In genomic region chr1:12019858-12020509, GRCh38 we compare ENCODE assay signal across 8 cellular contexts. TPM values are rescaled to one million over a fixed set of nuclear protein-coding genes. Genes with fewer than 3 reads are reported as not detected.
DNase-seq lines count a peak whose midpoint lies in the region; ATAC-seq, FAIRE-seq and TF ChIP-seq lines count a peak whose summit lies in the region.

No MANE protein-coding gene starts in this region.

- peak overlapping the region; percentile 67 for H3K4me3 ChIP-seq in NT2/D1 (ENCODE audit: insufficient read length, low read depth)
- H3K4me3 ChIP-seq in choroid plexus epithelial cell (ENCODE audit: low read depth, low read length): peak overlapping the region; percentile 85
- peak overlapping the region; percentile 86 to 92 for H3K4me3 ChIP-seq in vagina

- ATAC-seq in HG03442 (IDR thresholded peaks at IDR 0.05; ENCODE audit: unreplicated experiment): no peak

- H3K4me1 ChIP-seq in NT2/D1 (ENCODE audit: insufficient read depth, insufficient read length) (peaks cover 7% of the 10 kb centered on the region), vagina (peaks cover 11% of the 10 kb centered on the region)

- H3K9me3 ChIP-seq in NT2/D1 (ENCODE audit: insufficient read depth, low read length): no peaks in the 10 kb centered on the region
- no peaks in the 10 kb centered on the region for H3K9me3 ChIP-seq in vagina

- peak overlapping the region; percentile 90 for H3K9ac ChIP-seq in NT2/D1 (ENCODE audit: insufficient read length, low read depth)

- H3K27me3 ChIP-seq in NT2/D1 (ENCODE audit: insufficient read depth, insufficient read length): no peaks in the 10 kb centered on the region
- H3K27me3 ChIP-seq in vagina: no peaks in the 10 kb centered on the region

- TF ChIP-seq CTCF in choroid plexus epithelial cell (conservative IDR thresholded peaks at IDR 0.05; ENCODE audit: low read depth, low read length) (no peak), vagina (IDR thresholded peaks at IDR 0.05) (no peak)

- no peak for DNase-seq in GM12892 (ENCODE audit: insufficient read length)
- DNase-seq in NT2/D1 (ENCODE audit: low read depth, low spot score): no peak
- DNase-seq in choroid plexus epithelial cell (ENCODE audit: low read depth): peak; percentile 34
- DNase-seq in medulla oblongata (ENCODE audit: extremely low spot score): peak; percentile 14
- DNase-seq in vagina (ENCODE audit: extremely low spot score in 2 of 2): peak in 1 of 2 donors; percentile 86
- no peak for DNase-seq in A172 (ENCODE audit: low spot score)
- no peak for DNase-seq in amygdala (lab: John Stamatoyannopoulos, UW)

- H3K36me3 ChIP-seq in NT2/D1 (ENCODE audit: insufficient read depth, insufficient read length, low read length) (peaks cover 25% of the 10 kb centered on the region), vagina (peaks cover 0 to 26% of the 10 kb centered on the region in 2 donors)

- FAIRE-seq in GM12892 (lab: Jason Lieb, UNC): peak; percentile 78

- no peak for TF ChIP-seq POLR2A in GM12892 (IDR thresholded peaks at IDR 0.05; ENCODE audit: low read depth, low read length)
- TF ChIP-seq POLR2A in vagina (IDR thresholded peaks at IDR 0.05): no peak

- H3K27ac ChIP-seq in vagina: peak overlapping the region; percentile 81

- intact Hi-C loops in vagina (cut with DNase I): no loop called here

RNA-seq across cellular contexts. Expression of gene MIIP, which starts 0.7 kb away (rescaled TPM):
- 24.8 TPM for polyA plus RNA-seq in GM12892 (2012; ENCODE audit: missing spikeins)
- 34.6 TPM for total RNA-seq in vagina
- total RNA-seq in A172 (2014; rRNA removed; shearing (Covaris generic)): 22.8 and 41.6 TPM in 2 replicates

RNA-seq across cellular contexts. Expression of gene MFN2, which starts 39.7 kb away (rescaled TPM):
- polyA plus RNA-seq in GM12892 (2012; ENCODE audit: missing spikeins): 23.2 TPM
- total RNA-seq in vagina: 61.6 TPM
- total RNA-seq in A172 (2014; rRNA removed; shearing (Covaris generic)): 51.1 and 52.2 TPM in 2 replicates

RNA-seq across cellular contexts. Expression of gene TNFRSF8, which starts 43.1 kb away (rescaled TPM):
- 45.9 TPM for polyA plus RNA-seq in GM12892 (2012; ENCODE audit: missing spikeins)
- total RNA-seq in vagina: 1.2 TPM
- 0.38 TPM in 1 of 2 replicates, not detected in the other for total RNA-seq in A172 (2014; rRNA removed; shearing (Covaris generic))

Comparison
In these comparisons a context has a peak if more than half of its experiments do, and no peak if none do; other contexts are left out.
1. DNase-seq: peak in choroid plexus epithelial cell (single experiment) and medulla oblongata (single experiment); none in GM12892 (single experiment), NT2/D1 (single experiment), A172 (single experiment) and amygdala (0 of 56).
2. Peak in every context shown above with its lines, with median percentiles within 50 percentile points of each other: H3K4me3 ChIP-seq.